Comparison of ENCODE assay signal across 23 cellular contexts in genomic region chr9:18743421-18743820, GRCh38.
"Had no signal": no experiment of that assay in that cellular context is flagged by ENCODE, and none has a peak within 500 bp of the region (broad histone marks: within the 10 kb centered on the region; RNA-seq: fewer than 3 reads in every experiment).

No MANE protein-coding gene starts in this region.

- ATAC-seq: Right ventricle myocardium inferior, SK-N-SH treated with all-trans-retinoic acid at 6 μM for 48 hours had no signal

- H3K27me3 ChIP-seq: MG63, Peyer's patch, SJCRH30 had no signal

- H3K9me3 ChIP-seq: MG63, Peyer's patch, SJCRH30 had no signal

- H3K27ac ChIP-seq: PC-9, Peyer's patch, SJCRH30 had no signal

- H3K36me3 ChIP-seq: Peyer's patch, SJCRH30 had no signal

- H3K4me3 ChIP-seq: MG63, PC-9, Peyer's patch, SJCRH30 had no signal

- H3K4me2 ChIP-seq: PC-9 had no signal

- DNase-seq: Karpas-422; KBM-7; MG63; NCI-H1092; NCI-H1105 treated with DMSO at 0.1 percent for 48 hours; NCI-H1417 treated with DMSO at 0.1 percent for 48 hours; NCI-H146; NCI-H1694 treated with DMSO at 0.1 percent for 48 hours; NCI-H1930; NCI-H2081; NCI-H2107; NCI-H2227 treated with DMSO at 0.1 percent for 48 hours; NCI-H524; NCI-H526 treated with DMSO at 0.1 percent for 48 hours; NCI-H748 treated with DMSO at 0.1 percent for 48 hours; NK-92 treated with Interleukin-12 subunit alpha and Interleukin-12 subunit beta, amount 100 ng/mL, for 24 hours; OCI-M1; PC-9; Peyer's patch; SHP77 treated with DMSO at 0.1 percent for 48 hours; SJCRH30 had no signal

- H2AFZ ChIP-seq: PC-9 had no signal

- H3K4me1 ChIP-seq: Peyer's patch had no signal
